In the genomic region with DNA sequence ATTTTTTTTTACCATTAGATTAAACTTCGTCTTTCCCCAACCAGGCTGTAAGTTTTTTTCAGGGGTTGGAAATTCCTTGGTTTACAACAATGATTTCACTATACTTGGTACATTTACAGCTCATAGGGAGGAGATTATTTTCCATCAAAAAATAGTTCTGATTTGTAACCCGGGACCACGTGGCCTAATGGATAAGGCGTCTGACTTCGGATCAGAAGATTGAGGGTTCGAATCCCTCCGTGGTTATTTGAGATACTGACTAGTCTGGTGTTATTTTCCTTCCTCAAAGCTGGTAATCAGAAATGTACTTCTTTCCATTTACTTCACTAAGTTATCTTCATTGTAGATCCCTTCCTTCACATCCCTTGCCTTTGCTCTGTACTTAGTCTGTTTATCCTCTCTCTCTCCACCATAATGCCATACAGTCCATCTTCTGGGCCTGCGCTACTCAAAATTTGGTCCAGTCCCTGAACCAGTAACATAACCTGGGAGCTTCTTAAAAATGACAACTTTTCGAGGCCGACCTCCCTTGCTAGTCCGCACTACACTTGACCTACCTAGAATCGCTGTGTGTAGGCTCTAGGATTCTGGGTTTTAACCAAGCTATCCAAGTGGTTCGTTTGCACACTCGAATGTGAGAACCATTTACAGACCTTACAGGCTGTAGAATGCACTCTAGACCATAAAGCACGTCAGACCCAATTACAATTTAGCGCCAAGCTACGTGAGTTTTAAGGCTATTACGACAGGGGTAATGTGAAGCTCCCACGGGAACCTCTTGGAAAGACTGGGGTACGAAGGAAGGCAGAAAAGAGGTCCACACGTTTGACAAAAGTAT, we compare ENCODE assay signal across 2 cellular contexts.
TF ChIP-seq lines count a peak whose summit lies in the region.

No MANE protein-coding gene starts in this region.

TF ChIP-seq in HEK293, 187 proteins besides CTCF, POLR2A, EP300 and RAD21 (continued from another document and continues in another):
- TF ChIP-seq, protein P1, sequence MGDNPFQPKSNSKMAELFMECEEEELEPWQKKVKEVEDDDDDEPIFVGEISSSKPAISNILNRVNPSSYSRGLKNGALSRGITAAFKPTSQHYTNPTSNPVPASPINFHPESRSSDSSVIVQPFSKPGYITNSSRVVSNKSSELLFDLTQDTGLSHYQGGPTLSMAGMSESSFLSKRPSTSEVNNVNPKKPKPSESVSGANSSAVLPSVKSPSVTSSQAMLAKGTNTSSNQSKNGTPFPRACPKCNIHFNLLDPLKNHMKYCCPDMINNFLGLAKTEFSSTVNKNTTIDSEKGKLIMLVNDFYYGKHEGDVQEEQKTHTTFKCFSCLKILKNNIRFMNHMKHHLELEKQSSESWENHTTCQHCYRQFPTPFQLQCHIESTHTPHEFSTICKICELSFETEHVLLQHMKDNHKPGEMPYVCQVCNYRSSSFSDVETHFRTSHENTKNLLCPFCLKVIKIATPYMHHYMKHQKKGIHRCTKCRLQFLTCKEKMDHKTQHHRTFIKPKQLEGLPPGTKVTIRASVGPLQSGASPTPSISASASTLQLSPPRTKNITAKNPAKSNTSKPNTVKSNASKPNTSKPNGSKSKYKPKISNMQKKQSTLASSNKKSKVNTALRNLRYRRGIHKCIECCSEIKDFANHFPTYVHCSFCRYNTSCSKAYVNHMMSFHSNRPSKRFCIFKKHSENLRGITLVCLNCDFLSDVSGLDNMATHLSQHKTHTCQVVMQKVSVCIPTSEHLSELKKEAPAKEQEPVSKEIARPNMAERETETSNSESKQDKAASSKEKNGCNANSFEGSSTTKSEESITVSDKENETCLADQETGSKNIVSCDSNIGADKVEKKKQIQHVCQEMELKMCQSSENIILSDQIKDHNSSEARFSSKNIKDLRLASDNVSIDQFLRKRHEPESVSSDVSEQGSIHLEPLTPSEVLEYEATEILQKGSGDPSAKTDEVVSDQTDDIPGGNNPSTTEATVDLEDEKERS (tag by site-specific recombination; IDR thresholded peaks at IDR 0.05), result no peak
- TF ChIP-seq ZNF398 (tag by site-specific recombination; IDR thresholded peaks at IDR 0.05), result 0 out of 2 replicates have a peak, but pooled peaks have one; percentile 10
- TF ChIP-seq YY2 (tag by site-specific recombination; IDR thresholded peaks at IDR 0.05), result peak; percentile 46
- TF ChIP-seq ZNF560 (tag by site-specific recombination; IDR thresholded peaks at IDR 0.05; ENCODE audit: borderline replicate concordance), result no peak
- no peak for TF ChIP-seq ZNF341 (tag by site-specific recombination; IDR thresholded peaks at IDR 0.05; ENCODE audit: low read depth)
- peak; percentile 19; the same call in 1 of the 2 replicates for TF ChIP-seq OVOL3 (tag by site-specific recombination; IDR thresholded peaks at IDR 0.05)
- no peak; the same call in 1 of the 2 replicates for TF ChIP-seq SCRT1 (tag by site-specific recombination; IDR thresholded peaks at IDR 0.05; ENCODE audit: borderline replicate concordance)
- no peak for TF ChIP-seq MEIS1 (CRISPR knock-in tag; IDR thresholded peaks at IDR 0.05; ENCODE audit: borderline replicate concordance)
- no peak for TF ChIP-seq ZNF221 (tag by site-specific recombination; IDR thresholded peaks at IDR 0.05; ENCODE audit: borderline replicate concordance)
- no peak for TF ChIP-seq ZNF155 (tag by site-specific recombination; IDR thresholded peaks at IDR 0.05)
- TF ChIP-seq ZNF785 (tag by site-specific recombination; IDR thresholded peaks at IDR 0.05), result no peak
- peak; percentile 18; the same call in 1 of the 2 replicates for TF ChIP-seq GLI2 (tag by site-specific recombination; IDR thresholded peaks at IDR 0.05; ENCODE audit: borderline replicate concordance, low read depth)
- TF ChIP-seq IKZF3 (tag by site-specific recombination; IDR thresholded peaks at IDR 0.05), result peak; percentile 77
- no peak for TF ChIP-seq TCF7L2 (IDR thresholded peaks at IDR 0.05; ENCODE audit: borderline replicate concordance, low read depth, low read length)
- no peak; the same call in 1 of the 2 replicates for TF ChIP-seq ZNF449 (tag by site-specific recombination; IDR thresholded peaks at IDR 0.05)
- no peak for TF ChIP-seq ZNF140 (tag by site-specific recombination; IDR thresholded peaks at IDR 0.05)
- TF ChIP-seq ZXDB (tag by site-specific recombination; IDR thresholded peaks at IDR 0.05), result peak; percentile 41; the same call in 1 of the 2 replicates
- TF ChIP-seq ZNF558 (tag by site-specific recombination; IDR thresholded peaks at IDR 0.05), result peak; percentile 81; the same call in 1 of the 2 replicates
- TF ChIP-seq ZBTB1 (tag by site-specific recombination; IDR thresholded peaks at IDR 0.05), result no peak

TF ChIP-seq in HepG2, 621 proteins besides CTCF, POLR2A, EP300 and RAD21 (continued from another document and continues in another):
- TF ChIP-seq NR2C2 (CRISPR knock-in tag; IDR thresholded peaks at IDR 0.05; ENCODE audit: borderline replicate concordance) (0 out of 2 replicates have a peak, but pooled peaks have one; percentile 6), ZNF264 (CRISPR knock-in tag; IDR thresholded peaks at IDR 0.05) (peak; percentile 61; the same call in 1 of the 2 replicates), KLF12 (CRISPR knock-in tag; IDR thresholded peaks at IDR 0.05; ENCODE audit: borderline replicate concordance) (0 out of 2 replicates have a peak, but pooled peaks have one; percentile 35), MAF1 (CRISPR knock-in tag; IDR thresholded peaks at IDR 0.05; ENCODE audit: borderline replicate concordance) (peak; percentile 98), HOXA3 (CRISPR knock-in tag; IDR thresholded peaks at IDR 0.05) (0 out of 2 replicates have a peak, but pooled peaks have one; percentile 18), ZNF746 (CRISPR knock-in tag; IDR thresholded peaks at IDR 0.05) (peak; percentile 37; the same call in 1 of the 2 replicates), HNF4A (CRISPR knock-in tag; IDR thresholded peaks at IDR 0.05) (peak; percentile 13; the same call in 1 of the 2 replicates), ZNF800 (CRISPR knock-in tag; IDR thresholded peaks at IDR 0.05) (peak; percentile 33; the same call in 1 of the 2 replicates), RXRB (CRISPR knock-in tag; IDR thresholded peaks at IDR 0.05; ENCODE audit: borderline replicate concordance) (peak; percentile 68; the same call in 1 of the 2 replicates), NFYB (CRISPR knock-in tag; IDR thresholded peaks at IDR 0.05) (no peak), MED13 (CRISPR knock-in tag; IDR thresholded peaks at IDR 0.05) (peak; percentile 48; the same call in 1 of the 2 replicates), RARG (CRISPR knock-in tag; IDR thresholded peaks at IDR 0.05; ENCODE audit: low read depth) (no peak), HOXA5 (CRISPR knock-in tag; IDR thresholded peaks at IDR 0.05) (peak; percentile 27; the same call in 1 of the 2 replicates), ZKSCAN1 (IDR thresholded peaks at IDR 0.05; ENCODE audit: low read length) (peak; percentile 47; the same call in 1 of the 2 replicates), ARID3A (IDR thresholded peaks at IDR 0.05; ENCODE audit: low read depth, low read length) (peak; percentile 95), GABPB1 (CRISPR knock-in tag; IDR thresholded peaks at IDR 0.05) (no peak), PBX3 (CRISPR knock-in tag; IDR thresholded peaks at IDR 0.05; ENCODE audit: borderline replicate concordance) (peak; percentile 59; the same call in 1 of the 2 replicates), ELF3 (CRISPR knock-in tag; IDR thresholded peaks at IDR 0.05) (peak; percentile 73), HDAC6 (IDR thresholded peaks at IDR 0.05; ENCODE audit: low read depth, low read length) (no peak), IKZF5 (CRISPR knock-in tag; IDR thresholded peaks at IDR 0.05) (0 out of 2 replicates have a peak, but pooled peaks have one; percentile 29), ZNF781 (CRISPR knock-in tag; IDR thresholded peaks at IDR 0.05; ENCODE audit: borderline replicate concordance, not compliant biosample characterization) (peak; percentile 14), CHD4 (IDR thresholded peaks at IDR 0.05; ENCODE audit: borderline replicate concordance, low read length) (peak; percentile 83; the same call in 1 of the 2 replicates), ZSCAN12 (CRISPR knock-in tag; IDR thresholded peaks at IDR 0.05) (0 out of 2 replicates have a peak, but pooled peaks have one; percentile 10), ZNF335 (CRISPR knock-in tag; IDR thresholded peaks at IDR 0.05) (peak; percentile 45; the same call in 1 of the 2 replicates), RAD51 (IDR thresholded peaks at IDR 0.05; ENCODE audit: borderline replicate concordance) (peak; percentile 57; the same call in 1 of the 2 replicates), ZNF484 (CRISPR knock-in tag; IDR thresholded peaks at IDR 0.05; ENCODE audit: borderline replicate concordance, low read depth) (no peak), GFI1 (CRISPR knock-in tag; IDR thresholded peaks at IDR 0.05; ENCODE audit: borderline replicate concordance) (peak; percentile 45), MED1 (CRISPR knock-in tag; IDR thresholded peaks at IDR 0.05) (peak; percentile 73; the same call in 1 of the 2 replicates), NFIB (CRISPR knock-in tag; IDR thresholded peaks at IDR 0.05; ENCODE audit: borderline replicate concordance) (no peak)
- TF ChIP-seq, protein P2, sequence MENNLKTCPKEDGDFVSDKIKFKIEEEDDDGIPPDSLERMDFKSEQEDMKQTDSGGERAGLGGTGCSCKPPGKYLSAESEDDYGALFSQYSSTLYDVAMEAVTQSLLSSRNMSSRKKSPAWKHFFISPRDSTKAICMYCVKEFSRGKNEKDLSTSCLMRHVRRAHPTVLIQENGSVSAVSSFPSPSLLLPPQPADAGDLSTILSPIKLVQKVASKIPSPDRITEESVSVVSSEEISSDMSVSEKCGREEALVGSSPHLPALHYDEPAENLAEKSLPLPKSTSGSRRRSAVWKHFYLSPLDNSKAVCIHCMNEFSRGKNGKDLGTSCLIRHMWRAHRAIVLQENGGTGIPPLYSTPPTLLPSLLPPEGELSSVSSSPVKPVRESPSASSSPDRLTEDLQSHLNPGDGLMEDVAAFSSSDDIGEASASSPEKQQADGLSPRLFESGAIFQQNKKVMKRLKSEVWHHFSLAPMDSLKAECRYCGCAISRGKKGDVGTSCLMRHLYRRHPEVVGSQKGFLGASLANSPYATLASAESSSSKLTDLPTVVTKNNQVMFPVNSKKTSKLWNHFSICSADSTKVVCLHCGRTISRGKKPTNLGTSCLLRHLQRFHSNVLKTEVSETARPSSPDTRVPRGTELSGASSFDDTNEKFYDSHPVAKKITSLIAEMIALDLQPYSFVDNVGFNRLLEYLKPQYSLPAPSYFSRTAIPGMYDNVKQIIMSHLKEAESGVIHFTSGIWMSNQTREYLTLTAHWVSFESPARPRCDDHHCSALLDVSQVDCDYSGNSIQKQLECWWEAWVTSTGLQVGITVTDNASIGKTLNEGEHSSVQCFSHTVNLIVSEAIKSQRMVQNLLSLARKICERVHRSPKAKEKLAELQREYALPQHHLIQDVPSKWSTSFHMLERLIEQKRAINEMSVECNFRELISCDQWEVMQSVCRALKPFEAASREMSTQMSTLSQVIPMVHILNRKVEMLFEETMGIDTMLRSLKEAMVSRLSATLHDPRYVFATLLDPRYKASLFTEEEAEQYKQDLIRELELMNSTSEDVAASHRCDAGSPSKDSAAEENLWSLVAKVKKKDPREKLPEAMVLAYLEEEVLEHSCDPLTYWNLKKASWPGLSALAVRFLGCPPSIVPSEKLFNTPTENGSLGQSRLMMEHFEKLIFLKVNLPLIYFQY (CRISPR knock-in tag; IDR thresholded peaks at IDR 0.05; ENCODE audit: borderline replicate concordance), result peak; percentile 40; the same call in 1 of the 2 replicates
